20 cellular contexts compared by ENCODE assay signal in genomic region chr7:50287121-50287520, GRCh38. TPM values are rescaled to one million over a fixed set of nuclear protein-coding genes. Genes with fewer than 3 reads are reported as not detected.
"Had no signal": no experiment of that assay in that cellular context is flagged by ENCODE, and none has a peak within 500 bp of the region (broad histone marks: within the 10 kb centered on the region; RNA-seq: fewer than 3 reads in every experiment).

No MANE protein-coding gene starts in this region.

- H3K9me3 ChIP-seq: gastrocnemius medialis, neutrophil, psoas muscle, right lobe of liver had no signal

- H3K27me3 Mint-ChIP-seq: naive B cell; stimulated activated naive B cell treated with anti-CD40 and anti-IgM and Interleukin-4, amounts not matched to agents 10 μg/mL and 1 μg/mL and 100 μg/mL, for 72 hours had no signal

- H3K4me3 Mint-ChIP-seq: naive B cell; stimulated activated naive B cell treated with anti-CD40 and anti-IgM and Interleukin-4, amounts not matched to agents 10 μg/mL and 1 μg/mL and 100 μg/mL, for 72 hours had no signal

- H3K4me3 ChIP-seq: gastrocnemius medialis, heart right ventricle, psoas muscle, right lobe of liver had no signal

- H3K4me1 ChIP-seq: gastrocnemius medialis, psoas muscle, right lobe of liver had no signal

- H3K36me3 Mint-ChIP-seq: naive B cell had no signal

- H3K36me3 ChIP-seq: gastrocnemius medialis, heart right ventricle, neutrophil, right lobe of liver had no signal

- ATAC-seq: esophagus mucosa; gastrocnemius medialis; heart right ventricle; psoas muscle; right lobe of liver; stimulated activated naive B cell treated with anti-CD40 and anti-IgM and Interleukin-4, amounts not matched to agents 10 μg/mL and 1 μg/mL and 100 μg/mL, for 72 hours had no signal

- FAIRE-seq: endometrium, islet of Langerhans had no signal

- DNase-seq: effector memory CD4-positive, alpha-beta T cell; gastrocnemius medialis; heart right ventricle; hypothalamus; kidney glomerular epithelial cell; mesendoderm; naive B cell; psoas muscle; retina; right lobe of liver; stimulated activated CD4-positive, alpha-beta T cell treated with anti-CD3 and anti-CD28 coated beads, Interleukin-15, amount 100 ng/mL, for 24 hours; stimulated activated CD4-positive, alpha-beta T cell treated with anti-CD3 and anti-CD28 coated beads, Interleukin-1b, Interleukin-23, amount 100 ng/mL, for 48 hours; stimulated activated CD4-positive, alpha-beta T cell treated with anti-CD3 and anti-CD28 coated beads, Interleukin-4, amount 100 ng/mL, for 24 hours; stimulated activated naive B cell treated with anti-CD40 and anti-IgM and Interleukin-4, amounts not matched to agents 10 μg/mL and 1 μg/mL and 100 μg/mL, for 72 hours; trophoblast cell had no signal

- H3K27me3 ChIP-seq: gastrocnemius medialis, heart right ventricle, neutrophil, right lobe of liver had no signal

- H3K27ac Mint-ChIP-seq: stimulated activated naive B cell treated with anti-CD40 and anti-IgM and Interleukin-4, amounts not matched to agents 10 μg/mL and 1 μg/mL and 100 μg/mL, for 72 hours had no signal

- H3K27ac ChIP-seq: gastrocnemius medialis, heart right ventricle, neutrophil, psoas muscle, right lobe of liver had no signal

RNA-seq across cellular contexts. Expression of gene IKZF1, which starts 17.4 kb away (rescaled TPM):
- total RNA-seq: fibroblast of villous mesenchyme had no signal
